1 cellular context compared by ENCODE assay signal in the genomic region with DNA sequence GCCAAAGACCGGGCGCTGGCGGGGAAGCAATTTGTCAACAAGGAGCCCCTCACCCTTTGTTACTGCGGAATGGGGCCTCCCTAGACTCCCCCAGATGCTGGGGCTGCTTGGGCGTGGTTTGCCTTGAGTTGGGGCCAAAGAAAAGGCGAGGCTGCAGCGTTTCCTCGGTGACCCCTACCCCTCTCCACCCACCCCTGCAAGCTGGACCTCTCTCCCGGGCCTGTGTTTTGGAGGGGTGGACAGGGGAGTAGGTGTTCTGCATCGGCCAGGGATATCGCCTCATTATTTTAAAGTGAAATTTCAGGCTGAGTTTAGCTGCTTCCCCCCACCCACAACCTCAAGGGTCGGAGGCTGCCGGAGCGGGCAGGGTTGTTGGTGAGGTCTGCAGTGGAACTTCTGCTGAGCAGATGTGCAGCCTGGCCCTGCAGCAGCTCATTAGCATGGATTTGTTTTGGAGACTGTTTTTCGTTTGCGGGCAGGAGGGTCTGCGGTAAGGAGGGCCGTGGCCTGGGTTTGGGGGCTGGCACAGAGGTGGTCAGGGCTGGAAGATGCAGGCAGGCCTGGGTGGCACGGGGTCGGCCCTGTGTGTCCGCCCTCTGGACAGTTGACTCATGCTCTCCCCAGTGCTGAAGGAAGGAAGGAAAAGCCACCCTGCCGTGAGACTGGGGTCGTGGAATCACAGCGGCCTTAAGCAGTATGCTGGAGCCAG.
A peak's percentile ranks its signal among the peaks of the same experiment; 100 is the strongest.
TF ChIP-seq lines count a peak whose summit lies in the region.

No MANE protein-coding gene starts in this region.

TF ChIP-seq in SK-N-SH, 30 proteins besides CTCF, POLR2A, EP300 and RAD21 (continued from another document):
- peak; percentile 11; the same call in 1 of the 2 replicates for TF ChIP-seq RCOR1 (IDR thresholded peaks at IDR 0.05; ENCODE audit: low read length)
TF ChIP-seq in SK-N-SH: peak in this region for 1.
